ENCODE assay signal across 17 cellular contexts in genomic region chr2:119265693-119266066, GRCh38. TPM values are rescaled to one million over a fixed set of nuclear protein-coding genes. Genes with fewer than 3 reads are reported as not detected.
A peak's percentile ranks its signal among the peaks of the same experiment; 100 is the strongest.
DNase-seq lines count a peak whose midpoint lies in the region; FAIRE-seq and TF ChIP-seq lines count a peak whose summit lies in the region.
"Had no signal": no experiment of that assay in that cellular context is flagged by ENCODE, and none has a peak within 500 bp of the region (broad histone marks: within the 10 kb centered on the region; RNA-seq: fewer than 3 reads in every experiment).

No MANE protein-coding gene starts in this region.

- no peaks in the 10 kb centered on the region for H3K79me1 ChIP-seq in H1 (ENCODE audit: low read depth, low read length)

- 79% methylated on average over 6 of the region's 6 CpGs; no CpG with 5 or more reads in 1 of the 2 experiments for WGBS in H1 (ENCODE audit: extremely low coverage in 1 of 2, insufficient coverage in 1 of 2, insufficient read length in 1 of 2, insufficient replicate concordance in 2 of 2, low coverage in 1 of 2, low lambda C conversion rate in 2 of 2, missing lambda C conversion rate in 1 of 2), 2 experiments
- WGBS in testis, 2 donors = 88 to 94% methylated on average over 6 of the region's 6 CpGs

- no peaks in the 10 kb centered on the region for H3K36me3 ChIP-seq in H1 (ENCODE audit: control insufficient read depth in 2 of 4, insufficient read depth in 4 of 4, low read length in 3 of 4)
- H3K36me3 ChIP-seq in testis (ENCODE audit: low read depth, missing control alignments) = no peaks in the 10 kb centered on the region
- no peaks in the 10 kb centered on the region for H3K36me3 ChIP-seq in CD8-positive, alpha-beta memory T cell (ENCODE audit: insufficient read depth, low read length)
- H3K36me3 ChIP-seq: HAP-1 had no signal

- H4K8ac ChIP-seq in H1 (ENCODE audit: extremely low read depth, insufficient read depth, low read length) = no peak overlapping the region

- H3K4me3 Mint-ChIP-seq in CD8-positive, alpha-beta memory T cell = no peak overlapping the region
- H3K4me3 Mint-ChIP-seq: CD4-positive, alpha-beta T cell had no signal

- no peak for FAIRE-seq in H1 (lab: Jason Lieb, UNC)
- FAIRE-seq: A549 had no signal

- H3K27ac Mint-ChIP-seq in CD8-positive, alpha-beta memory T cell = no peak overlapping the region
- H3K27ac Mint-ChIP-seq: CD4-positive, alpha-beta T cell had no signal

- H4K20me1 ChIP-seq in H1 (replicated peaks in 1 of 2; ENCODE audit: control insufficient read depth in 1 of 2, insufficient read depth in 2 of 2, low read length in 2 of 2) = no peaks in the 10 kb centered on the region

- H3K9me3 ChIP-seq in H1 (ENCODE audit: insufficient read depth in 2 of 2, low read depth in 1 of 2, low read length in 1 of 2) (no peaks in the 10 kb centered on the region), testis (no peaks in the 10 kb centered on the region)
- no peaks in the 10 kb centered on the region for H3K9me3 ChIP-seq in CD8-positive, alpha-beta memory T cell (ENCODE audit: low read length)
- H3K9me3 ChIP-seq: A549, HAP-1 had no signal

- no peak overlapping the region for H2AFZ ChIP-seq in H1 (ENCODE audit: low read length)

- no peaks in the 10 kb centered on the region for H3K9me3 Mint-ChIP-seq in CD8-positive, alpha-beta memory T cell
- H3K9me3 Mint-ChIP-seq: CD4-positive, alpha-beta T cell had no signal

- no peak overlapping the region; the same call in 1 of the 2 replicates for H2BK5ac ChIP-seq in H1 (ENCODE audit: low read depth, low read length)

- no peak overlapping the region for H3K23ac ChIP-seq in H1 (ENCODE audit: insufficient read length)

- H2BK15ac ChIP-seq in H1 (ENCODE audit: low read length) = no peak overlapping the region; the same call in 1 of the 2 replicates

- peaks cover 0 to 4% (median 3%) of the 10 kb centered on the region in 3 donors for H3K36me3 Mint-ChIP-seq in CD8-positive, alpha-beta memory T cell

- TF ChIP-seq RAD21 in H1 (IDR thresholded peaks at IDR 0.05 in 1 of 2, conservative IDR thresholded peaks at IDR 0.05 in 1 of 2; ENCODE audit: low read depth in 2 of 2, low read length in 2 of 2) = no peak

- POLR2A ChIA-PET in H1 (lab: Charles Lee; ENCODE audit: partially characterized antibody) = interaction anchor here (1.8 kb wide), 1 partner anchor 11 kb away, joined by 4 read pairs; no protein-coding TSS in a partner anchor
- POLR2A ChIA-PET in CD8-positive, alpha-beta memory T cell (lab: Charles Lee) = no interaction called here

- H3K23me2 ChIP-seq in H1 (ENCODE audit: low read depth, low read length) = peaks cover 5% of the 10 kb centered on the region; the same call in 1 of the 2 replicates

- H3K9ac ChIP-seq in H1 (replicated peaks in 1 of 4; ENCODE audit: extremely low read depth in 1 of 4, low read depth in 3 of 4, low read length in 3 of 4) = no peak overlapping the region

- no peak for TF ChIP-seq POLR2A in H1 (IDR thresholded peaks at IDR 0.05; ENCODE audit: control extremely low read depth in 1 of 2, low read depth in 2 of 2, low read length in 2 of 2)
- no peak for TF ChIP-seq POLR2A in testis (IDR thresholded peaks at IDR 0.05)

- H4K91ac ChIP-seq in H1 (replicated peaks; ENCODE audit: insufficient read length, low read length) = no peak overlapping the region

- H2BK12ac ChIP-seq in H1 (ENCODE audit: low read depth, low read length) = peak overlapping the region; percentile 56; the same call in 1 of the 2 replicates

- no peak for TF ChIP-seq CTCF in H1 (IDR thresholded peaks at IDR 0.05; ENCODE audit: control extremely low read depth in 1 of 3, insufficient read depth in 1 of 3, low read depth in 1 of 3, low read length in 3 of 3)
- TF ChIP-seq CTCF in testis (IDR thresholded peaks at IDR 0.05) = no peak

- H4K5ac ChIP-seq in H1 (ENCODE audit: insufficient read length, low read depth, low read length) = no peak overlapping the region

- TF ChIP-seq EP300 in H1 (IDR thresholded peaks at IDR 0.05; ENCODE audit: borderline replicate concordance in 1 of 2, low read depth in 2 of 2, low read length in 2 of 2) = no peak

- CTCF ChIA-PET in H1 (lab: Charles Lee; ENCODE audit: partially characterized antibody) = interaction anchor here (0.6 to 4.3 kb wide), 36 partner anchors 11 to 384 kb away, joined by 3 to 57 read pairs (median 4); no protein-coding TSS in a partner anchor
- CTCF ChIA-PET in CD8-positive, alpha-beta memory T cell (lab: Charles Lee) = no interaction called here

- H3K27me3 ChIP-seq in H1 (replicated peaks in 1 of 4; ENCODE audit: control insufficient read depth in 3 of 4, extremely low read depth in 1 of 4, insufficient read depth in 3 of 4, low read length in 3 of 4) (no peaks in the 10 kb centered on the region; a peak in 1 of 7 replicates), testis (no peaks in the 10 kb centered on the region)
- no peaks in the 10 kb centered on the region for H3K27me3 ChIP-seq in CD8-positive, alpha-beta memory T cell (ENCODE audit: insufficient read depth, low read length, poor library complexity, severe bottlenecking)

- H3K56ac ChIP-seq in H1 (replicated peaks; ENCODE audit: insufficient read length, low read depth, low read length) = no peak overlapping the region

- H3K14ac ChIP-seq in H1 (ENCODE audit: insufficient read length) = no peak overlapping the region

- H3K18ac ChIP-seq in H1 (ENCODE audit: extremely low read depth, low read length) = no peak overlapping the region; the same call in 1 of the 2 replicates

- H3K27ac ChIP-seq in H1 (ENCODE audit: low read depth, low read length) (no peak overlapping the region), testis (no peak overlapping the region)
- no peak overlapping the region for H3K27ac ChIP-seq in CD8-positive, alpha-beta memory T cell (ENCODE audit: low read depth, low read length)
- H3K27ac ChIP-seq: 22Rv1, A549, C4-2B, HL-60 had no signal

- no peaks in the 10 kb centered on the region for H3K79me2 ChIP-seq in H1 (ENCODE audit: control insufficient read depth in 1 of 2, insufficient read depth in 2 of 2, low read length in 2 of 2)

- H3K4me2 ChIP-seq in H1 (ENCODE audit: insufficient read depth in 1 of 2, low read depth in 2 of 2, low read length in 2 of 2) = no peak overlapping the region
- H3K4me2 ChIP-seq: A549 had no signal

- intact Hi-C loops in testis (cut with DNase I; ENCODE audit: low total_unique reads) = no loop called here

- no peak overlapping the region for H3K4me3 ChIP-seq in H1 (ENCODE audit: extremely low read depth in 1 of 4, insufficient read depth in 2 of 4, low read depth in 3 of 4, low read length in 4 of 4)
- no peak overlapping the region for H3K4me3 ChIP-seq in testis
- H3K4me3 ChIP-seq in CD8-positive, alpha-beta memory T cell (ENCODE audit: low read length) = no peak overlapping the region
- H3K4me3 ChIP-seq: A549, HAP-1 had no signal

- H2AK5ac ChIP-seq in H1 (ENCODE audit: low read depth, low read length) = no peak overlapping the region; the same call in 1 of the 2 replicates

- H3K4me1 ChIP-seq in H1 (replicated peaks in 1 of 4; ENCODE audit: control insufficient read depth in 3 of 4, insufficient read depth in 4 of 4, low read length in 3 of 4) (no peaks in the 10 kb centered on the region), testis (no peaks in the 10 kb centered on the region)
- no peaks in the 10 kb centered on the region for H3K4me1 ChIP-seq in CD8-positive, alpha-beta memory T cell (ENCODE audit: insufficient read depth, low read length)
- H3K4me1 ChIP-seq: A549, HAP-1 had no signal

- H2BK120ac ChIP-seq in H1 (replicated peaks; ENCODE audit: low read depth, low read length) = no peak overlapping the region

- H3K4me1 Mint-ChIP-seq in CD8-positive, alpha-beta memory T cell = no peaks in the 10 kb centered on the region

- peaks cover 10 to 20% of the 10 kb centered on the region in 2 donors for H3K27me3 Mint-ChIP-seq in CD8-positive, alpha-beta memory T cell

- DNase-seq in activated CD8-positive, alpha-beta memory T cell treated with anti-CD3 and anti-CD28 coated beads for 24 hours = peak; percentile 11
- DNase-seq in activated CD8-positive, alpha-beta memory T cell treated with anti-CD3 and anti-CD28 coated beads, Interleukin-2, amount 50 U/mL, for 48 hours = no peak
- DNase-seq in H1 (ENCODE audit: low read depth in 1 of 2, low spot score in 2 of 2) (no peak), mesenteric fat pad (ENCODE audit: low spot score) (peak; percentile 37), testis (peak; percentile 9), DMS79 treated with DMSO at 0.1 percent for 48 hours (lab: John Stamatoyannopoulos, UW) (no peak), NCI-H1105 (lab: John Stamatoyannopoulos, UW) (no peak)
- no peak for DNase-seq in CD8-positive, alpha-beta memory T cell
- DNase-seq: DMS79, GF-D8, GOT3 had no signal

- 0 out of 2 replicates have a peak overlapping the region, but pooled peaks have one; percentile 37 for H2BK20ac ChIP-seq in H1 (ENCODE audit: low read length)

- no peak overlapping the region for H3K4ac ChIP-seq in H1 (replicated peaks; ENCODE audit: insufficient read length, low read depth, low read length)

TF ChIP-seq in H1, 55 proteins besides CTCF, POLR2A, EP300 and RAD21:
- no peak for TF ChIP-seq KDM5A (IDR thresholded peaks at IDR 0.05; ENCODE audit: low read length)
- TF ChIP-seq CHD2 (IDR thresholded peaks at IDR 0.05; ENCODE audit: low read length) = no peak
- no peak for TF ChIP-seq EZH2 (IDR thresholded peaks at IDR 0.05; ENCODE audit: low read depth, low read length, severe bottlenecking)
- no peak for TF ChIP-seq BCL11A (IDR thresholded peaks at IDR 0.05; ENCODE audit: low read depth in 2 of 2, low read length in 2 of 2)

RNA-seq across cellular contexts. Expression of gene STEAP3, which starts 42.0 kb away (rescaled TPM):
- 21.7 and 22.2 TPM in 2 replicates for total RNA-seq in H1 (2021; fragmentation: NEBNext Ultra II Directional; extraction: Animal tissue kit (Norgen Biotek cat#: 25700))
- polyA plus RNA-seq in H1 (2011; rRNA removed) = 27.9 and 40.1 TPM in 2 replicates
- polyA plus RNA-seq in H1 (2011; cell fraction: cytosol; rRNA removed) = 18.9 TPM
- 37.7 TPM for polyA plus RNA-seq in H1 (2011; cell fraction: nucleus; rRNA removed)
- polyA plus RNA-seq in H1 (2012, experiment 1 of 2) = 18.7 to 23.4 TPM (median 21.9 TPM) in 4 replicates
- polyA plus RNA-seq in H1 (2012, experiment 2 of 2) = 19.4 TPM
- 25.2 TPM for polyA plus RNA-seq in H1 (2013, experiment 1 of 2)
- 25.2 TPM for polyA plus RNA-seq in H1 (2013, experiment 2 of 2)
- 21.9 and 35.2 TPM in 2 replicates for polyA minus RNA-seq in H1 (2011; rRNA and poly(A)+ RNA removed)
- 23.3 TPM for polyA minus RNA-seq in H1 (2011; cell fraction: cytosol; rRNA and poly(A)+ RNA removed)
- polyA minus RNA-seq in H1 (2011; cell fraction: nucleus; rRNA and poly(A)+ RNA removed) = 23.5 TPM
- 15.2 TPM for total RNA-seq in mesenteric fat pad
- total RNA-seq in testis = 10 to 100 TPM in 1 of 2 donors, 1 to 10 TPM in 1; 5.1 to 11.9 TPM
- 5.6 TPM for polyA plus RNA-seq in testis (ENCODE audit: insufficient read depth, low read depth, low replicate concordance)
- under 1 TPM; 0.11 to 0.22 TPM for total RNA-seq in CD8-positive, alpha-beta memory T cell
- polyA plus RNA-seq in CD8-positive, alpha-beta memory T cell = 0.41 TPM
- total RNA-seq: CD4-positive, alpha-beta T cell had no signal

Comparison
In these comparisons a context has a peak if more than half of its experiments do, and no peak if none do; other contexts are left out.
1. DNase-seq: peak in activated CD8-positive, alpha-beta memory T cell treated with anti-CD3 and anti-CD28 coated beads for 24 hours (single experiment), mesenteric fat pad (single experiment) and testis (single experiment); none in activated CD8-positive, alpha-beta memory T cell treated with anti-CD3 and anti-CD28 coated beads, Interleukin-2, amount 50 U/mL, for 48 hours (single experiment), H1 (0 of 2), DMS79 treated with DMSO at 0.1 percent for 48 hours (single experiment), CD8-positive, alpha-beta memory T cell (0 of 5) and NCI-H1105 (single experiment).
2. RNA of gene STEAP3, which starts 42.0 kb away (total RNA-seq): 21.7 to 22.2 TPM in H1, 15.2 TPM in mesenteric fat pad (single experiment) and 5.1 to 11.9 TPM in testis; 0.11 to 0.22 TPM in CD8-positive, alpha-beta memory T cell; every median in the first group is over 4 times any median in the second.